12 cellular contexts compared by ENCODE assay signal in genomic region chr2:106183093-106183837, GRCh38. TPM values are rescaled to one million over a fixed set of nuclear protein-coding genes. Genes with fewer than 3 reads are reported as not detected.
DNase-seq lines count a peak whose midpoint lies in the region; ATAC-seq and TF ChIP-seq lines count a peak whose summit lies in the region.
"Had no signal": no experiment of that assay in that cellular context is flagged by ENCODE, and none has a peak within 500 bp of the region (broad histone marks: within the 10 kb centered on the region; RNA-seq: fewer than 3 reads in every experiment).

No MANE protein-coding gene starts in this region.

- peaks cover 99% of the 10 kb centered on the region for H3K79me2 ChIP-seq in DND-41 (ENCODE audit: insufficient read depth, low read length)
- peaks cover 4% of the 10 kb centered on the region for H3K79me2 ChIP-seq in fibroblast of lung (ENCODE audit: control insufficient read depth, insufficient read depth, low read length)
- H3K79me2 ChIP-seq in Karpas-422 (ENCODE audit: low read length), result no peaks in the 10 kb centered on the region; the same call in 1 of the 2 replicates

- DNase-seq in DND-41, result no peak
- DNase-seq in MV-4-11 (lab: John Stamatoyannopoulos, UW), result peak; percentile 31
- DNase-seq in fibroblast of lung (ENCODE audit: low read depth in 2 of 2), result peak in 1 of 2 donors; percentile 63
- DNase-seq in putamen (ENCODE audit: low spot score), result peak; percentile 22
- no peak for DNase-seq in foreskin melanocyte
- no peak for DNase-seq in Karpas-422
- DNase-seq: effector CD8-positive, alpha-beta T cell; NCI-H146; NCI-H526 treated with DMSO at 0.1 percent for 48 hours; stimulated activated CD8-positive, alpha-beta memory T cell treated with anti-CD3 and anti-CD28 coated beads, Interleukin-4, amount 100 ng/mL, for 48 hours had no signal

- peak overlapping the region; percentile 41 for H3K27ac ChIP-seq in DND-41 (ENCODE audit: low read length)
- H3K27ac ChIP-seq in fibroblast of lung (ENCODE audit: insufficient read depth, low read length), result no peak overlapping the region
- no peak overlapping the region for H3K27ac ChIP-seq in Karpas-422 (ENCODE audit: low read length)

- H3K9me3 ChIP-seq in DND-41 (ENCODE audit: insufficient read depth, low read length, severe bottlenecking), result no peaks in the 10 kb centered on the region
- H3K9me3 ChIP-seq in fibroblast of lung (ENCODE audit: control insufficient read depth, insufficient read depth, low read depth, low read length), result no peaks in the 10 kb centered on the region
- H3K9me3 ChIP-seq in Karpas-422 (ENCODE audit: low read length), result no peaks in the 10 kb centered on the region

- H3K9me2 ChIP-seq in Karpas-422 (replicated peaks; ENCODE audit: insufficient read depth, low read length), result no peaks in the 10 kb centered on the region

- H3K4me3 ChIP-seq in DND-41 (ENCODE audit: low read depth in 1 of 2, low read length in 2 of 2) (no peak overlapping the region), fibroblast of lung (replicated peaks in 1 of 4; ENCODE audit: control extremely low read depth in 1 of 4, insufficient read depth in 1 of 4, low read depth in 3 of 4, low read length in 4 of 4) (peak overlapping the region in 1 of 4 experiments; percentile 17), Karpas-422 (ENCODE audit: low read length) (no peak overlapping the region)

- H3K36me3 ChIP-seq in DND-41 (ENCODE audit: insufficient read depth, low read length), result peaks cover 18% of the 10 kb centered on the region
- H3K36me3 ChIP-seq in fibroblast of lung (ENCODE audit: control insufficient read depth, insufficient read depth, low read length), result no peaks in the 10 kb centered on the region
- H3K36me3 ChIP-seq in Karpas-422 (ENCODE audit: insufficient read depth, low read length), result no peaks in the 10 kb centered on the region

- TF ChIP-seq CTCF in DND-41 (IDR thresholded peaks at IDR 0.05; ENCODE audit: borderline replicate concordance, extremely low read depth, low read length, poor library complexity, severe bottlenecking) (no peak), fibroblast of lung (conservative IDR thresholded peaks at IDR 0.05 in 1 of 2, IDR thresholded peaks at IDR 0.05 in 1 of 2; ENCODE audit: low read depth in 1 of 2, low read length in 2 of 2) (no peak)

- peaks cover 73% of the 10 kb centered on the region for H4K20me1 ChIP-seq in DND-41 (ENCODE audit: insufficient read depth, low read length)
- H4K20me1 ChIP-seq in fibroblast of lung (ENCODE audit: control insufficient read depth, extremely low read depth, insufficient read depth, low read length), result no peaks in the 10 kb centered on the region
- peaks cover 40% of the 10 kb centered on the region for H4K20me1 ChIP-seq in Karpas-422 (ENCODE audit: insufficient read depth, low read depth, low read length)

- no peak overlapping the region for H2AFZ ChIP-seq in DND-41 (ENCODE audit: low read depth, low read length)
- no peak overlapping the region for H2AFZ ChIP-seq in fibroblast of lung (ENCODE audit: low read length)
- H2AFZ ChIP-seq in Karpas-422 (ENCODE audit: low read length), result no peak overlapping the region

- 0 out of 2 replicates have a peak overlapping the region, but pooled peaks have one; percentile 7 for H3K4me2 ChIP-seq in DND-41 (ENCODE audit: insufficient read depth, low read length)
- peak overlapping the region; percentile 51 for H3K4me2 ChIP-seq in fibroblast of lung (ENCODE audit: extremely low read depth, insufficient read depth, low read length)
- H3K4me2 ChIP-seq in Karpas-422 (ENCODE audit: low read depth, low read length, poor library complexity, severe bottlenecking), result no peak overlapping the region

- ATAC-seq in DND-41 (ENCODE audit: insufficient read depth, low read depth) (no peak), GM21528 (IDR thresholded peaks at IDR 0.05; ENCODE audit: low FRiP score, unreplicated experiment) (no peak), HG03139 (IDR thresholded peaks at IDR 0.05; ENCODE audit: unreplicated experiment) (no peak)

- H3K27me3 ChIP-seq in DND-41 (ENCODE audit: insufficient read depth, low read length, poor library complexity) (no peaks in the 10 kb centered on the region), fibroblast of lung (ENCODE audit: control insufficient read depth, insufficient read depth, low read length) (no peaks in the 10 kb centered on the region), Karpas-422 (ENCODE audit: low read length) (no peaks in the 10 kb centered on the region)

- H3K4me1 ChIP-seq in DND-41 (ENCODE audit: insufficient read depth, low read length) (peaks cover 48% of the 10 kb centered on the region), fibroblast of lung (ENCODE audit: control insufficient read depth, extremely low read depth, insufficient read depth, low read length) (no peaks in the 10 kb centered on the region), Karpas-422 (ENCODE audit: low read length) (no peaks in the 10 kb centered on the region)

- H3K9ac ChIP-seq in DND-41 (ENCODE audit: low read depth, low read length) (no peak overlapping the region), fibroblast of lung (ENCODE audit: insufficient read depth, low read length) (no peak overlapping the region), Karpas-422 (ENCODE audit: low read length) (no peak overlapping the region)

RNA-seq across cellular contexts. Expression of gene UXS1, which starts 10.8 kb away (rescaled TPM):
- total RNA-seq in fibroblast of lung, result 18.5 and 23.1 TPM in 2 replicates
- polyA plus RNA-seq in fibroblast of lung, result 50.7 and 59.8 TPM in 2 replicates
- polyA plus RNA-seq in fibroblast of lung (2012), result 41.5 and 51.1 TPM in 2 replicates
- polyA minus RNA-seq in fibroblast of lung (ENCODE audit: low replicate concordance), result 39.5 and 122 TPM in 2 replicates
- 3.7 and 8.4 TPM in 2 replicates for total RNA-seq in Karpas-422 (2014; rRNA removed; shearing (Covaris generic); ENCODE audit: low replicate concordance)

Comparison
In these comparisons a context has a peak if more than half of its experiments do, and no peak if none do; other contexts are left out.
1. DNase-seq: peak in MV-4-11 (single experiment) and putamen (single experiment); none in DND-41 (single experiment), foreskin melanocyte (single experiment) and Karpas-422 (single experiment).